1 cellular context compared by ENCODE assay signal in genomic region chr3:151787626-151788025, GRCh38.
TF ChIP-seq lines count a peak whose summit lies in the region.

No MANE protein-coding gene starts in this region.

TF ChIP-seq in SK-N-SH treated with all-trans-retinoic acid at 6 μM for 48 hours, 23 proteins besides CTCF, POLR2A, EP300 and RAD21 (continued from another document):
- TF ChIP-seq CSRNP3 (CRISPR knock-in tag; IDR thresholded peaks at IDR 0.05) (no peak), ESRRG (CRISPR knock-in tag; IDR thresholded peaks at IDR 0.05) (no peak), GLIS3 (CRISPR knock-in tag; IDR thresholded peaks at IDR 0.05) (no peak), PATZ1 (CRISPR knock-in tag; IDR thresholded peaks at IDR 0.05; ENCODE audit: borderline replicate concordance) (no peak)
TF ChIP-seq in SK-N-SH treated with all-trans-retinoic acid at 6 μM for 48 hours: peak in this region for 0.
